Comparison of ENCODE assay signal across 1 cellular context in genomic region chr15:51100785-51101489, GRCh38.
TF ChIP-seq lines count a peak whose summit lies in the region.

No MANE protein-coding gene starts in this region.

TF ChIP-seq in H1, 55 proteins besides CTCF, POLR2A, EP300 and RAD21:
- peak; percentile 58; the same call in 1 of the 2 replicates for TF ChIP-seq POU5F1 (IDR thresholded peaks at IDR 0.05; ENCODE audit: low read depth, low read length)
- TF ChIP-seq CHD2 (IDR thresholded peaks at IDR 0.05; ENCODE audit: low read length): no peak
- TF ChIP-seq TBP (IDR thresholded peaks at IDR 0.05; ENCODE audit: low read depth, low read length): no peak
